In the genomic region with DNA sequence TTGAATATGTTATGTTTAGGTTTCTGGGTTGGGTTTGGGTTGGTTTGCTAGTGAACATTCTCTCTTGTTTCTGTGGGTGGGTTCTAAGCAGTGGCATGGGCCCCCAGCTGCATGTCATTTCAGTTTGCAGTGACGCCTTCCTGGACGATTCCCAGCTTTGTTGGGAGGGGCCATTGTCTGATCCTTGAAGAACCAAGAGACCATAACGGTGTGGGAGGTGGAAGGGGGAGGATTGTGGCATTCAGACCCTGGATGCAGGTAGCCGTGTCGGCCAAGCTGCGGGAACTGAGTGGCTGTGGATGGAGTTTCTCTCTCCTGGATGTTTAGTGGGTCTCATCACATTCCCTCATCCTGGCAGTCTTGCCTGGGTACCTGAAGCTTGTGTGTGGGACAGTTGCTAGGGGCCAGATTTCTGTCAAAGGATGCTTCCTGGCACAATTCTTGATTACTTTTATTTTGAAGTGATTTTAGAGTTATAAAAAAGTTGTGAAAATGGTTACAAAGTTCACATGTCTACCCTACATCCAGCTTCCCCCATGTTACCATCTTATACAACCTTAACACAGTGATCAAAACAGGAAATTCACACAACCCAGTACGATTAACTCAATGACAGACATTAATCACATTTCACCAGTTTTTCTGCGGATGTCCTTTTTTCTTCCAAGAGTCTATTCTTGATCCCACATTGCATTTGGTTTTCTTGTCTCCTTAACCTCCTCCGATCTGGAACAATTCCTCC, we compare ENCODE assay signal across 16 cellular contexts.
"Had no signal": no experiment of that assay in that cellular context is flagged by ENCODE, and none has a peak within 500 bp of the region (broad histone marks: within the 10 kb centered on the region; RNA-seq: fewer than 3 reads in every experiment).

No MANE protein-coding gene starts in this region.

- H3K27me3 Mint-ChIP-seq: activated CD4-positive, alpha-beta T cell treated with anti-CD3 and anti-CD28 coated beads, Interleukin-2, amount 10 ng/mL, durations not matched to agents 24 days and 14 days; activated naive CD8-positive, alpha-beta T cell treated with anti-CD3 and anti-CD28 coated beads, Interleukin-2, amount 50 U/mL, for 24 hours; stimulated activated naive CD8-positive, alpha-beta T cell treated with anti-CD3 and anti-CD28 coated beads, Interleukin-15, Interleukin-2, amounts not matched to agents 100 ng/mL and 50 ng/mL, for 24 hours had no signal

- H3K9me3 Mint-ChIP-seq: activated CD4-positive, alpha-beta T cell treated with anti-CD3 and anti-CD28 coated beads, Interleukin-2, amount 10 ng/mL, durations not matched to agents 24 days and 14 days; activated naive CD8-positive, alpha-beta T cell treated with anti-CD3 and anti-CD28 coated beads, Interleukin-2, amount 50 U/mL, for 24 hours; activated T-helper 1 cell treated with anti-CD3 and anti-CD28 coated beads, Interleukin-12 subunit alpha, Interleukin-12 subunit beta, Interleukin-2, Interleukin-4 antibody, amounts not matched to agents 30 ng/mL and 10 ng/mL and 1 ng/mL, durations not matched to agents 14 hours and 24 hours and 36 hours; nephron; stimulated activated naive CD8-positive, alpha-beta T cell treated with anti-CD3 and anti-CD28 coated beads, Interleukin-15, Interleukin-2, amounts not matched to agents 100 ng/mL and 50 ng/mL, for 24 hours had no signal

- H3K4me1 Mint-ChIP-seq: activated CD4-positive, alpha-beta T cell treated with anti-CD3 and anti-CD28 coated beads, Interleukin-2, amount 10 ng/mL, durations not matched to agents 24 days and 14 days had no signal

- FAIRE-seq: keratinocyte had no signal

- H3K4me3 ChIP-seq: colonic mucosa, gastrocnemius medialis, lung, psoas muscle had no signal

- H3K4me3 Mint-ChIP-seq: activated CD4-positive, alpha-beta T cell treated with anti-CD3 and anti-CD28 coated beads, Interleukin-2, amount 10 ng/mL, durations not matched to agents 24 days and 14 days; activated naive CD8-positive, alpha-beta T cell treated with anti-CD3 and anti-CD28 coated beads, Interleukin-2, amount 50 U/mL, for 24 hours; activated T-helper 1 cell treated with anti-CD3 and anti-CD28 coated beads, Interleukin-12 subunit alpha, Interleukin-12 subunit beta, Interleukin-2, Interleukin-4 antibody, amounts not matched to agents 30 ng/mL and 10 ng/mL and 1 ng/mL, durations not matched to agents 14 hours and 24 hours and 36 hours; nephron; stimulated activated naive CD8-positive, alpha-beta T cell treated with anti-CD3 and anti-CD28 coated beads, Interleukin-15, Interleukin-2, amounts not matched to agents 100 ng/mL and 50 ng/mL, for 24 hours had no signal

- H3K9me3 ChIP-seq: colonic mucosa, gastrocnemius medialis, psoas muscle had no signal

- DNase-seq: activated CD4-positive, alpha-beta T cell treated with anti-CD3 and anti-CD28 coated beads, Interleukin-2, amount 10 ng/mL, durations not matched to agents 24 days and 14 days; activated naive CD4-positive, alpha-beta T cell; activated naive CD8-positive, alpha-beta T cell treated with anti-CD3 and anti-CD28 coated beads, Interleukin-2, amount 50 U/mL, for 24 hours; colonic mucosa; effector CD8-positive, alpha-beta T cell; gastrocnemius medialis; psoas muscle; stimulated activated CD4-positive, alpha-beta T cell treated with anti-CD3 and anti-CD28 coated beads, Interleukin-2, amount 100 ng/mL, for 24 hours; WERI-Rb-1 had no signal

- H3K27me3 ChIP-seq: colonic mucosa, gastrocnemius medialis had no signal

- H3K36me3 ChIP-seq: colonic mucosa, gastrocnemius medialis, WERI-Rb-1 had no signal

- H3K4me1 ChIP-seq: colonic mucosa had no signal

- ATAC-seq: activated naive CD8-positive, alpha-beta T cell treated with anti-CD3 and anti-CD28 coated beads, Interleukin-2, amount 50 U/mL, for 24 hours; gastrocnemius medialis; psoas muscle; sciatic nerve had no signal

- H3K27ac ChIP-seq: colonic mucosa, epithelial cell of prostate, gastrocnemius medialis, psoas muscle, WERI-Rb-1 had no signal

- H3K27ac Mint-ChIP-seq: activated CD4-positive, alpha-beta T cell treated with anti-CD3 and anti-CD28 coated beads, Interleukin-2, amount 10 ng/mL, durations not matched to agents 24 days and 14 days; activated naive CD8-positive, alpha-beta T cell treated with anti-CD3 and anti-CD28 coated beads, Interleukin-2, amount 50 U/mL, for 24 hours; activated T-helper 1 cell treated with anti-CD3 and anti-CD28 coated beads, Interleukin-12 subunit alpha, Interleukin-12 subunit beta, Interleukin-2, Interleukin-4 antibody, amounts not matched to agents 30 ng/mL and 10 ng/mL and 1 ng/mL, durations not matched to agents 14 hours and 24 hours and 36 hours; nephron; stimulated activated naive CD8-positive, alpha-beta T cell treated with anti-CD3 and anti-CD28 coated beads, Interleukin-15, Interleukin-2, amounts not matched to agents 100 ng/mL and 50 ng/mL, for 24 hours had no signal
